ENCODE assay signal across 15 cellular contexts in genomic region chr15:67901922-67902321, GRCh38.
"Had no signal": no experiment of that assay in that cellular context is flagged by ENCODE, and none has a peak within 500 bp of the region (broad histone marks: within the 10 kb centered on the region; RNA-seq: fewer than 3 reads in every experiment).

No MANE protein-coding gene starts in this region.

- H3K36me3 ChIP-seq: pancreas had no signal

- H3K4me3 Mint-ChIP-seq: nephron, type B pancreatic cell had no signal

- H3K27ac ChIP-seq: foreskin keratinocyte, pancreas had no signal

- FAIRE-seq: colon, endothelial cell of umbilical vein, pancreas, urothelium cell line had no signal

- H3K27me3 ChIP-seq: foreskin keratinocyte, pancreas had no signal

- H3K27me3 Mint-ChIP-seq: progenitor cell of endocrine pancreas, type B pancreatic cell had no signal

- ATAC-seq: foreskin keratinocyte, pancreas, right cardiac atrium had no signal

- H3K4me3 ChIP-seq: pancreas, smooth muscle cell had no signal

- H3K9me3 ChIP-seq: pancreas had no signal

- H3K36me3 Mint-ChIP-seq: type B pancreatic cell had no signal

- H3K27ac Mint-ChIP-seq: progenitor cell of endocrine pancreas, type B pancreatic cell had no signal

- H3K4me1 ChIP-seq: foreskin keratinocyte, pancreas had no signal

- H3K4me2 ChIP-seq: smooth muscle cell had no signal

- DNase-seq: dermis blood vessel endothelial cell; erythroblast; foreskin keratinocyte; occipital lobe; pancreas; right cardiac atrium; stimulated activated CD4-positive, alpha-beta T cell treated with anti-CD3 and anti-CD28 coated beads, Interleukin-2, amount 100 ng/mL, for 48 hours; stimulated activated naive CD4-positive, alpha-beta T cell treated with Interleukin-2 at 50 U/mL for 16 hours had no signal
